3 cellular contexts compared by ENCODE assay signal in the genomic region with DNA sequence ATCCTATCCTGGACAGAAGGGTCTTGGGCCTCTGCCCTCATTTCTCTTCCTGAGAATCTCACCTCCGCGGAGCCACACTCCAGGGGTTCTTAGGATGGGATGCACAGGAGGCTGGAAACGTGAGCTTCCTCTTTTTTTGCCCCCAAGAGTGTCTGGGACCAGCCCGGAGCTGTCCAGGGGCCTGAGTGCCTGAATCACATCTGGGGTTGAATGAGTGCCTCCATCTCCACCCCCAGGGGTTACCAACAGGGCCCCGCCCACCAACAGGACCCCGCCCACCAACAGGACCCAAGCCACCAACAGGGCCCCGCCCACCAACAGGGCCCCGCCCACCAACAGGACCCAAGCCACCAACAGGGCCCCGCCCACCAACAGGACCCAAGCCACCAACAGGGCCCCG. TPM values are rescaled to one million over a fixed set of nuclear protein-coding genes. Genes with fewer than 3 reads are reported as not detected.
"Had no signal": no experiment of that assay in that cellular context is flagged by ENCODE, and none has a peak within 500 bp of the region (broad histone marks: within the 10 kb centered on the region; RNA-seq: fewer than 3 reads in every experiment).

No MANE protein-coding gene starts in this region.

RNA-seq across cellular contexts. Expression of a gene that starts 48.8 kb away (rescaled TPM):
- total RNA-seq: activated T-cell treated with anti-CD3 and anti-CD28 coated beads, Interleukin-2, amount 50 U/mL, for 72 hours; activated T-helper 2 cell treated with anti-CD3 and anti-CD28 coated beads, Interferon-gamma antibody, Interleukin-2, Interleukin-4, amounts not matched to agents 10 μg/mL and 5 μg/mL and 100 μg/mL, durations not matched to agents 14 hours and 24 hours and 36 hours; MCF 10A had no signal
